8 cellular contexts compared by ENCODE assay signal in the genomic region with DNA sequence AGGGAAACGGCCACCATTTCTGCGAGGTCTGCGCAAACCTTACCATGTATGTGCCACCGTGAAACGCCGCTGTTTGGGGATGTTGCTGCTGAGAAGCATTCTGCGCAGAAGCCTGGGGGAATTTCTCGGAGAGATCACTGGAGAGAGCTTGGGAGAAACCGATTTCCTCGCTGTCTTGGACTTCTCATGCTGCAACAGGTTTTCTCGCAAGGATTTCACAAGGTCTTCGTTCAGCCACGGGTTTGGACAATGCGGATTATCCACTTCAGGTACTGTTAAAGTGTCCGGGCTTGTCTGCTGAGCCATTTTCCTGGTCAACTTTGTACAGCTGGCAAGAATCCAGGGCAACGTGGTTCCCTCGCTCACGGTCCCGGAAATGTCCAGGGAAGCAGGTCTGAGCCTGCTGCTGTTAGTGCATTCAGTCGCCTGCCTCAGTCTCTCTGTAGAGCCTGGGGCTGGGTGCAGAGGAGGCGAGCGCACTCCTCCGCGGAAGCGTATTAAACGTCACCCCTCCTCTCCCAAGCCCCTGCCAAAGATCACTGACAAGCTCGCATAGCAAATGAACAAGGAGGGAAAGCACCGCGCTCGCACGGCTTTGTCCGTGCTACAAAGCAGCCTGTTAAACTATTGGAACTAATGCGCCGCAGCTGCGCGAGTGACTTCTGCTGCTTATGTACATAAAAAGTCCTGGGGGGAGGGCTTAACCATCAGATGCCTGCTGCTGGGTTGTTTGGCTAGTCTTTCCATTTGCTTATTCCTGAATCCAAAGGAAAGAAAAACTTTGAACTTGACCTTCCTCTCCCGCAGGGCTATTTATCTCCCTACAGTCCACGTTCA.
DNase-seq lines count a peak whose midpoint lies in the region; ATAC-seq and TF ChIP-seq lines count a peak whose summit lies in the region.

No MANE protein-coding gene starts in this region.

- TF ChIP-seq CTCF in brain microvascular endothelial cell (IDR thresholded peaks at IDR 0.05; ENCODE audit: low read depth, low read length, missing control alignments) = no peak

- peak; percentile 59 for ATAC-seq in HG02981 (IDR thresholded peaks at IDR 0.05; ENCODE audit: unreplicated experiment)
- no peak for ATAC-seq in HG02970 (IDR thresholded peaks at IDR 0.05; ENCODE audit: low FRiP score, unreplicated experiment)

- H3K27me3 ChIP-seq in NT2/D1 (ENCODE audit: insufficient read depth, insufficient read length) = peaks cover 16% of the 10 kb centered on the region
- H3K27me3 ChIP-seq in brain microvascular endothelial cell (replicated peaks) = no peaks in the 10 kb centered on the region

- H3K36me3 ChIP-seq in NT2/D1 (ENCODE audit: insufficient read depth, insufficient read length, low read length) (no peaks in the 10 kb centered on the region), brain microvascular endothelial cell (replicated peaks) (no peaks in the 10 kb centered on the region)

- H3K4me1 ChIP-seq in NT2/D1 (ENCODE audit: insufficient read depth, insufficient read length) = no peaks in the 10 kb centered on the region

- no peaks in the 10 kb centered on the region for H3K9me3 ChIP-seq in NT2/D1 (ENCODE audit: insufficient read depth, low read length)

- in situ Hi-C loops in brain microvascular endothelial cell (cut with HindIII; ENCODE audit: low pct_ligation_motif_present, low sequenced_read_pairs) = no loop called here

- peak overlapping the region; percentile 50 for H3K4me3 ChIP-seq in NT2/D1 (ENCODE audit: insufficient read length, low read depth)
- H3K4me3 ChIP-seq in brain microvascular endothelial cell (ENCODE audit: low read depth, low read length) = peak overlapping the region; percentile 81
- H3K4me3 ChIP-seq in skeletal muscle cell (ENCODE audit: low read depth, low read length) = peak overlapping the region; percentile 65

- DNase-seq in EL = peak; percentile 75
- peak; percentile 25 for DNase-seq in NT2/D1 (ENCODE audit: low read depth, low spot score)
- peak; percentile 83 for DNase-seq in brain microvascular endothelial cell
- DNase-seq in iPS-NIHi7 (ENCODE audit: extremely low spot score) = peak; percentile 43
- DNase-seq in skeletal muscle cell (ENCODE audit: low read depth) = no peak
- no peak for DNase-seq in GOT3 (lab: John Stamatoyannopoulos, UW)

- H3K9ac ChIP-seq in NT2/D1 (ENCODE audit: insufficient read length, low read depth) = peak overlapping the region; percentile 45

- H3K27ac ChIP-seq in brain microvascular endothelial cell = peak overlapping the region; percentile 81

Comparison
In these comparisons a context has a peak if more than half of its experiments do, and no peak if none do; other contexts are left out.
1. DNase-seq: peak in EL (single experiment), NT2/D1 (single experiment), brain microvascular endothelial cell (single experiment) and iPS-NIHi7 (single experiment); none in skeletal muscle cell (single experiment) and GOT3 (single experiment).
2. Peak in every context shown above with its lines, with median percentiles within 50 percentile points of each other: H3K4me3 ChIP-seq.